In genomic region chr14:27371868-27372267, GRCh38 we compare ENCODE assay signal across 4 cellular contexts.
A peak's percentile ranks its signal among the peaks of the same experiment; 100 is the strongest.
TF ChIP-seq lines count a peak whose summit lies in the region.

No MANE protein-coding gene starts in this region.

TF ChIP-seq in HepG2, 621 proteins besides CTCF, POLR2A, EP300 and RAD21:
- TF ChIP-seq MAFF (IDR thresholded peaks at IDR 0.05; ENCODE audit: low read depth, low read length), result peak; percentile 96
- peak; percentile 94 to 98 for TF ChIP-seq MAFK (conservative IDR thresholded peaks at IDR 0.05 in 1 of 2, IDR thresholded peaks at IDR 0.05 in 1 of 2; ENCODE audit: low read length in 2 of 2)
- TF ChIP-seq POGZ (CRISPR knock-in tag; IDR thresholded peaks at IDR 0.05), result no peak
- no peak for TF ChIP-seq KDM5B (CRISPR knock-in tag; IDR thresholded peaks at IDR 0.05; ENCODE audit: borderline replicate concordance)
- no peak for TF ChIP-seq SYNCRIP (IDR thresholded peaks at IDR 0.05; ENCODE audit: insufficient read depth, low read depth, low read length)

TF ChIP-seq in A549, 52 proteins besides CTCF, POLR2A, EP300 and RAD21:
- TF ChIP-seq MAFK (IDR thresholded peaks at IDR 0.05; ENCODE audit: partially characterized antibody) (peak; percentile 84), ZNF302 (CRISPR knock-in tag; IDR thresholded peaks at IDR 0.05) (no peak)
TF ChIP-seq in A549: peak in this region for 1.

TF ChIP-seq in IMR-90, 13 proteins besides CTCF, POLR2A, EP300 and RAD21:
- TF ChIP-seq ELK1 (IDR thresholded peaks at IDR 0.05; ENCODE audit: borderline replicate concordance, low read depth, low read length) (no peak), USF2 (IDR thresholded peaks at IDR 0.05; ENCODE audit: low read depth, low read length) (no peak), MXI1 (IDR thresholded peaks at IDR 0.05; ENCODE audit: borderline replicate concordance, low read depth, low read length) (no peak), MAFK (IDR thresholded peaks at IDR 0.05; ENCODE audit: low read depth, low read length) (peak; percentile 84), MAZ (IDR thresholded peaks at IDR 0.05; ENCODE audit: borderline replicate concordance, low read depth, low read length) (no peak), CEBPB (IDR thresholded peaks at IDR 0.05; ENCODE audit: low read depth, low read length) (no peak), RFX5 (IDR thresholded peaks at IDR 0.05; ENCODE audit: low read depth, low read length) (no peak)

TF ChIP-seq in K562, 482 proteins besides CTCF, POLR2A, EP300 and RAD21:
- TF ChIP-seq ZNF316 (IDR thresholded peaks at IDR 0.05) (peak; percentile 37; the same call in 1 of the 2 replicates), MAFF (IDR thresholded peaks at IDR 0.05; ENCODE audit: low read length) (peak; percentile 39; the same call in 1 of the 2 replicates), BCLAF1 (IDR thresholded peaks at IDR 0.05; ENCODE audit: borderline replicate concordance in 1 of 2, control insufficient read depth in 1 of 2, low read depth in 2 of 2, low read length in 1 of 2) (no peak), ZNF695 (CRISPR knock-in tag; IDR thresholded peaks at IDR 0.05) (no peak), HDAC6 (IDR thresholded peaks at IDR 0.05; ENCODE audit: low read depth, low read length) (no peak), MAFG (tag; conservative IDR thresholded peaks at IDR 0.05) (0 out of 2 replicates have a peak, but pooled peaks have one; percentile 8), ETV5 (CRISPR knock-in tag; IDR thresholded peaks at IDR 0.05; ENCODE audit: low read depth) (no peak), PHF21A (IDR thresholded peaks at IDR 0.05; ENCODE audit: borderline replicate concordance, low read depth) (no peak), HNRNPK (IDR thresholded peaks at IDR 0.05; ENCODE audit: low read depth, low read length, poor library complexity, severe bottlenecking) (no peak), MAFK (IDR thresholded peaks at IDR 0.05; ENCODE audit: low read length) (peak; percentile 49), XRCC3 (IDR thresholded peaks at IDR 0.05) (no peak)
